In genomic region chr13:52406629-52407028, GRCh38 we compare ENCODE assay signal across 13 cellular contexts. TPM values are rescaled to one million over a fixed set of nuclear protein-coding genes. Genes with fewer than 3 reads are reported as not detected.
DNase-seq lines count a peak whose midpoint lies in the region; ATAC-seq, FAIRE-seq and TF ChIP-seq lines count a peak whose summit lies in the region.
"Had no signal": no experiment of that assay in that cellular context is flagged by ENCODE, and none has a peak within 500 bp of the region (broad histone marks: within the 10 kb centered on the region; RNA-seq: fewer than 3 reads in every experiment).

No MANE protein-coding gene starts in this region.

- intact Hi-C loops in Right ventricle myocardium superior (cut with DNase I): no loop called here
- intact Hi-C loops in Right ventricle myocardium inferior (cut with DNase I): no loop called here
- intact Hi-C loops in adrenal gland (cut with DNase I): no loop called here

- H3K27ac Mint-ChIP-seq in astrocyte (ENCODE audit: unreplicated experiment): no peak overlapping the region
- H3K27ac Mint-ChIP-seq: activated naive CD8-positive, alpha-beta T cell treated with anti-CD3 and anti-CD28 coated beads, Interleukin-2, amount 10 ng/mL, durations not matched to agents 7 days and 5 days had no signal

- H4K20me1 ChIP-seq in astrocyte (ENCODE audit: insufficient read depth, low read length) (no peaks in the 10 kb centered on the region), keratinocyte (ENCODE audit: control insufficient read depth, extremely low read depth, insufficient read depth, low read length) (no peaks in the 10 kb centered on the region)

- 41% methylated on average over 4 of the region's 4 CpGs for WGBS in suprapubic skin
- WGBS in adrenal gland, 4 donors: 51 to 53% (median 52%) methylated on average over 4 of the region's 4 CpGs

- peak overlapping the region; percentile 80 for H3K4me3 Mint-ChIP-seq in astrocyte (ENCODE audit: unreplicated experiment)
- H3K4me3 Mint-ChIP-seq: activated naive CD8-positive, alpha-beta T cell treated with anti-CD3 and anti-CD28 coated beads, Interleukin-2, amount 10 ng/mL, durations not matched to agents 7 days and 5 days had no signal

- ATAC-seq in Right ventricle myocardium superior (ENCODE audit: poor library complexity) (peak; percentile 14), Right ventricle myocardium inferior (no peak), GM18520 (IDR thresholded peaks at IDR 0.05; ENCODE audit: unreplicated experiment) (no peak)

- TF ChIP-seq POLR2A in suprapubic skin (IDR thresholded peaks at IDR 0.05) (no peak), adrenal gland (IDR thresholded peaks at IDR 0.05) (no peak)

- no peak for TF ChIP-seq CTCF in astrocyte (IDR thresholded peaks at IDR 0.05; ENCODE audit: insufficient read depth, low read depth, low read length)
- TF ChIP-seq CTCF in keratinocyte (optimal IDR thresholded peaks at IDR 0.05 in 1 of 3, IDR thresholded peaks at IDR 0.05 in 1 of 3, conservative IDR thresholded peaks at IDR 0.05 in 1 of 3; ENCODE audit: extremely low read depth in 1 of 3, insufficient read depth in 2 of 3, low read length in 3 of 3): no peak
- TF ChIP-seq CTCF in suprapubic skin (IDR thresholded peaks at IDR 0.05): no peak
- no peak for TF ChIP-seq CTCF in adrenal gland (IDR thresholded peaks at IDR 0.05)

- H3K79me2 ChIP-seq in astrocyte (ENCODE audit: insufficient read depth, low read length) (peaks cover 5% of the 10 kb centered on the region), keratinocyte (ENCODE audit: control insufficient read depth, insufficient read depth, low read length) (peaks cover 5% of the 10 kb centered on the region)

- no peak for TF ChIP-seq EP300 in suprapubic skin (IDR thresholded peaks at IDR 0.05)

- H3K27me3 ChIP-seq in astrocyte (ENCODE audit: insufficient read depth, low read length): no peaks in the 10 kb centered on the region
- H3K27me3 ChIP-seq in keratinocyte (ENCODE audit: control insufficient read depth, extremely low read depth, insufficient read depth, low read length): no peaks in the 10 kb centered on the region
- H3K27me3 ChIP-seq in suprapubic skin: no peaks in the 10 kb centered on the region
- no peaks in the 10 kb centered on the region for H3K27me3 ChIP-seq in adrenal gland

- no peak overlapping the region for H3K27ac ChIP-seq in astrocyte (ENCODE audit: low read depth, low read length)
- H3K27ac ChIP-seq in keratinocyte (ENCODE audit: control insufficient read depth, insufficient read depth, low read length): no peak overlapping the region
- no peak overlapping the region for H3K27ac ChIP-seq in suprapubic skin
- peak overlapping the region in 1 of 5 donors; percentile 43 for H3K27ac ChIP-seq in adrenal gland
- H3K27ac ChIP-seq: neutrophil had no signal

- peak overlapping the region; percentile 90 for H3K4me2 ChIP-seq in astrocyte (ENCODE audit: low read length)
- peak overlapping the region; percentile 75 for H3K4me2 ChIP-seq in keratinocyte (ENCODE audit: control insufficient read depth, extremely low read depth, insufficient read depth, low read depth, low read length)

- H3K9me3 Mint-ChIP-seq in astrocyte (ENCODE audit: unreplicated experiment): no peaks in the 10 kb centered on the region
- H3K9me3 Mint-ChIP-seq: activated naive CD8-positive, alpha-beta T cell treated with anti-CD3 and anti-CD28 coated beads, Interleukin-2, amount 10 ng/mL, durations not matched to agents 7 days and 5 days had no signal

- peaks cover 14% of the 10 kb centered on the region for H3K36me3 Mint-ChIP-seq in astrocyte (ENCODE audit: low read depth, unreplicated experiment)

- H3K36me3 ChIP-seq in astrocyte (ENCODE audit: insufficient read depth, low read length) (no peaks in the 10 kb centered on the region), keratinocyte (ENCODE audit: control insufficient read depth in 2 of 2, extremely low read depth in 1 of 2, insufficient read depth in 2 of 2, low read length in 2 of 2) (no peaks in the 10 kb centered on the region), suprapubic skin (peaks cover 7% of the 10 kb centered on the region), adrenal gland (replicated peaks in 1 of 2) (no peaks in the 10 kb centered on the region)
- H3K36me3 ChIP-seq: neutrophil had no signal

- H3K9ac ChIP-seq in astrocyte (ENCODE audit: low read length) (peak overlapping the region; percentile 78), keratinocyte (ENCODE audit: control insufficient read depth, extremely low read depth, insufficient read depth, low read length) (peak overlapping the region; percentile 88)

- H3K9me1 ChIP-seq in keratinocyte (ENCODE audit: control insufficient read depth, extremely low read depth, insufficient read depth, low read length): no peaks in the 10 kb centered on the region

- peaks cover 5% of the 10 kb centered on the region for H3K4me1 ChIP-seq in astrocyte (ENCODE audit: insufficient read depth, low read length)
- peaks cover 18% of the 10 kb centered on the region for H3K4me1 ChIP-seq in keratinocyte (ENCODE audit: control insufficient read depth, extremely low read depth, insufficient read depth, low read length)
- peaks cover 21% of the 10 kb centered on the region for H3K4me1 ChIP-seq in suprapubic skin
- peaks cover 4 to 13% of the 10 kb centered on the region in 2 donors for H3K4me1 ChIP-seq in adrenal gland (replicated peaks in 1 of 2)

- dilution Hi-C loops in keratinocyte (cut with MboI; ENCODE audit: extremely low pct_ligation_motif_present, low sequenced_read_pairs): no loop called here

- no peak overlapping the region for H2AFZ ChIP-seq in astrocyte (ENCODE audit: low read depth, low read length)
- peak overlapping the region; percentile 85 for H2AFZ ChIP-seq in keratinocyte (ENCODE audit: control insufficient read depth, low read length)

- H3K4me1 Mint-ChIP-seq in astrocyte (ENCODE audit: low read depth, unreplicated experiment): peaks cover 3% of the 10 kb centered on the region

- H3K4me3 ChIP-seq in astrocyte (ENCODE audit: insufficient read depth, low read depth, low read length) (peak overlapping the region; percentile 82), keratinocyte (ENCODE audit: control insufficient read depth in 2 of 3, extremely low read depth in 1 of 3, insufficient read depth in 2 of 3, low read depth in 1 of 3, low read length in 3 of 3) (peak overlapping the region in 1 of 3 experiments; percentile 88), suprapubic skin (peak overlapping the region; percentile 75), adrenal gland (peak overlapping the region in 1 of 4 donors; percentile 27)

- H3K9me3 ChIP-seq in astrocyte (ENCODE audit: insufficient read depth, low read depth, low read length): no peaks in the 10 kb centered on the region
- H3K9me3 ChIP-seq in keratinocyte (ENCODE audit: control insufficient read depth, low read depth, low read length): no peaks in the 10 kb centered on the region
- no peaks in the 10 kb centered on the region for H3K9me3 ChIP-seq in suprapubic skin
- H3K9me3 ChIP-seq in adrenal gland (replicated peaks in 1 of 3): no peaks in the 10 kb centered on the region
- H3K9me3 ChIP-seq: neutrophil had no signal

- peaks cover 2% of the 10 kb centered on the region for H3K27me3 Mint-ChIP-seq in astrocyte (ENCODE audit: low read depth, unreplicated experiment)

- no peak for FAIRE-seq in astrocyte (lab: Jason Lieb, UNC)
- FAIRE-seq in keratinocyte (lab: Jason Lieb, UNC): no peak
- FAIRE-seq: GM12892, TTC549 had no signal

- DNase-seq in Right ventricle myocardium superior: no peak
- DNase-seq in Right ventricle myocardium inferior (ENCODE audit: missing footprints): no peak
- DNase-seq in astrocyte (ENCODE audit: low read depth): no peak
- DNase-seq in keratinocyte (ENCODE audit: low read depth, low spot score): no peak
- no peak for DNase-seq in suprapubic skin (ENCODE audit: low spot score in 2 of 2)
- no peak for DNase-seq in DMS53 (lab: John Stamatoyannopoulos, UW)
- no peak for DNase-seq in adrenal gland
- DNase-seq: NK-92 treated with Interleukin-12 subunit alpha and Interleukin-12 subunit beta, amount 100 ng/mL, for 24 hours had no signal

RNA-seq across cellular contexts. Expression of gene THSD1, which starts 0.7 kb away (rescaled TPM):
- total RNA-seq in Right ventricle myocardium superior (4.4 TPM), Right ventricle myocardium inferior (4.6 TPM), astrocyte (14.4 and 18.7 TPM in 2 replicates), suprapubic skin (10 to 100 TPM in 2 of 4 donors, 1 to 10 TPM in 2; 4.9 to 17.1 (median 7.9) TPM), adrenal gland (1 to 10 TPM; 1.5 to 4.3 (median 3.3) TPM)
- polyA plus RNA-seq in keratinocyte (9.2 to 15.4 TPM (median 9.7 TPM) in 3 replicates), adrenal gland (1 to 10 TPM in 2 of 3 donors, under 1 TPM in 1; 0.95 to 6.4 (median 3.8) TPM)
- polyA plus RNA-seq in keratinocyte (2011; ENCODE audit: low read depth): 8.0 TPM
- polyA plus RNA-seq in keratinocyte (2011; cell fraction: cytosol; rRNA removed): 5.2 and 5.3 TPM in 2 replicates
- polyA plus RNA-seq in keratinocyte (2011; cell fraction: nucleus; rRNA removed): 21.1 and 25.2 TPM in 2 replicates
- 6.5 and 11.4 TPM in 2 replicates for polyA plus RNA-seq in keratinocyte (2012; ENCODE audit: low replicate concordance)
- polyA minus RNA-seq in keratinocyte: 9.6 to 25.4 TPM (median 19.5 TPM) in 3 replicates
- polyA minus RNA-seq in keratinocyte (2011; cell fraction: cytosol; rRNA and poly(A)+ RNA removed): 10.7 TPM
- 20.2 and 27.3 TPM in 2 replicates for polyA minus RNA-seq in keratinocyte (2011; cell fraction: nucleus; rRNA and poly(A)+ RNA removed)

RNA-seq across cellular contexts. Expression of gene VPS36, which starts 43.8 kb away (rescaled TPM):
- total RNA-seq in Right ventricle myocardium superior (25.0 TPM), Right ventricle myocardium inferior (24.1 TPM), astrocyte (39.8 and 41.8 TPM in 2 replicates), suprapubic skin (100 to 1,000 TPM in 1 of 4 donors, 10 to 100 TPM in 3; 86.0 to 331 (median 95.2) TPM), adrenal gland (10 to 100 TPM; 21.7 to 54.7 (median 29.8) TPM)
- polyA plus RNA-seq in keratinocyte (12.8 to 36.5 TPM (median 24.6 TPM) in 3 replicates), adrenal gland (10 to 100 TPM; 12.6 to 37.7 (median 13.4) TPM)
- 15.9 TPM for polyA plus RNA-seq in keratinocyte (2011; ENCODE audit: low read depth)
- polyA plus RNA-seq in keratinocyte (2011; cell fraction: cytosol; rRNA removed): 13.7 and 25.0 TPM in 2 replicates
- 41.5 and 52.4 TPM in 2 replicates for polyA plus RNA-seq in keratinocyte (2011; cell fraction: nucleus; rRNA removed)
- 17.3 and 19.1 TPM in 2 replicates for polyA plus RNA-seq in keratinocyte (2012; ENCODE audit: low replicate concordance)
- 11.9 to 23.6 TPM (median 16.1 TPM) in 3 replicates for polyA minus RNA-seq in keratinocyte
- polyA minus RNA-seq in keratinocyte (2011; cell fraction: cytosol; rRNA and poly(A)+ RNA removed): 11.1 TPM
- polyA minus RNA-seq in keratinocyte (2011; cell fraction: nucleus; rRNA and poly(A)+ RNA removed): 17.2 and 34.1 TPM in 2 replicates

RNA-seq across cellular contexts. Expression of gene CKAP2, which starts 48.6 kb away (rescaled TPM):
- total RNA-seq in Right ventricle myocardium superior: 4.9 TPM
- total RNA-seq in Right ventricle myocardium inferior: 7.1 TPM
- 43.2 and 48.4 TPM in 2 replicates for total RNA-seq in astrocyte
- 14.5 to 29.7 TPM (median 18.9 TPM) in 3 replicates for polyA plus RNA-seq in keratinocyte
- 32.4 TPM for polyA plus RNA-seq in keratinocyte (2011; ENCODE audit: low read depth)
- 15.2 and 28.2 TPM in 2 replicates for polyA plus RNA-seq in keratinocyte (2011; cell fraction: cytosol; rRNA removed)
- 26.0 and 31.1 TPM in 2 replicates for polyA plus RNA-seq in keratinocyte (2011; cell fraction: nucleus; rRNA removed)
- 14.9 and 25.2 TPM in 2 replicates for polyA plus RNA-seq in keratinocyte (2012; ENCODE audit: low replicate concordance)
- 4.0 to 29.3 TPM (median 9.3 TPM) in 3 replicates for polyA minus RNA-seq in keratinocyte
- polyA minus RNA-seq in keratinocyte (2011; cell fraction: cytosol; rRNA and poly(A)+ RNA removed): 17.6 TPM
- polyA minus RNA-seq in keratinocyte (2011; cell fraction: nucleus; rRNA and poly(A)+ RNA removed): 10.7 and 23.5 TPM in 2 replicates
- 10 to 100 TPM; 16.0 to 33.8 (median 24.5) TPM for total RNA-seq in suprapubic skin
- total RNA-seq in adrenal gland: 10 to 100 TPM in 7 of 8 donors, 1 to 10 TPM in 1; 9.1 to 20.8 (median 16.3) TPM
- 10 to 100 TPM in 1 of 3 donors, 1 to 10 TPM in 2; 2.5 to 20.4 (median 4.2) TPM for polyA plus RNA-seq in adrenal gland
